ENCODE assay signal across 20 cellular contexts in the genomic region with DNA sequence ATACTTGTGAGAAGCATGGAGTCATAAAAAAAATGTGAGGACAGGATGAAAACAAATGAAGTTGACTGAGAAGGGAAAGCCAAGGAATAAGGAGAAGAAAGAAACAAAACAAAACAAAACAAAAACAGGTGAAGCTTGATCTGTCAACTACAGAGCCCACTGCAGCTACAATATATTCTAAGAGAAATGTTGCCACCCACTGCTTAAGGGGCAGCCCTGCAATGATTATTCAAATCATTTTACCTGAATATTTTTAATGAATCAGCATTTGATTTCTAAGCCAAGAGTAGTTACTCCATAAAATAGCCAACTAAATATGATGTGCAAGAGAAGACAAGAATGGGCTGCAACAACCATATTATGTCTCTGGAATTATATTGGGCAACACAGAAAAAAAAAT.
DNase-seq lines count a peak whose midpoint lies in the region; ATAC-seq and TF ChIP-seq lines count a peak whose summit lies in the region.
"Had no signal": no experiment of that assay in that cellular context is flagged by ENCODE, and none has a peak within 500 bp of the region (broad histone marks: within the 10 kb centered on the region; RNA-seq: fewer than 3 reads in every experiment).

No MANE protein-coding gene starts in this region.

- H3K9me3 ChIP-seq in RWPE2 (ENCODE audit: severe bottlenecking): no peaks in the 10 kb centered on the region
- H3K9me3 ChIP-seq: body of pancreas, left lung, prostate gland had no signal

- H3K4me3 ChIP-seq in RWPE2 (ENCODE audit: severe bottlenecking): no peak overlapping the region
- H3K4me3 ChIP-seq: body of pancreas, left lung, neural progenitor cell, prostate gland, skin epidermis had no signal

- ATAC-seq in RWPE2 (ENCODE audit: low read depth): peak; percentile 42; the same call in 1 of the 3 replicates
- no peak for ATAC-seq in GM21528 (IDR thresholded peaks at IDR 0.05; ENCODE audit: low FRiP score, unreplicated experiment)
- no peak for ATAC-seq in HG03460 (IDR thresholded peaks at IDR 0.05; ENCODE audit: unreplicated experiment)
- ATAC-seq: body of pancreas; left lung; stimulated activated naive CD8-positive, alpha-beta T cell treated with anti-CD3 and anti-CD28 coated beads, Interleukin-15, Interleukin-2, amounts not matched to agents 100 U/mL and 50 U/mL, for 24 hours had no signal

- H3K27ac ChIP-seq in RWPE2 (ENCODE audit: poor library complexity, severe bottlenecking): no peak overlapping the region
- H3K27ac ChIP-seq: body of pancreas, left lung, neural progenitor cell, prostate gland, skin epidermis had no signal

- H3K4me1 ChIP-seq in RWPE2 (ENCODE audit: insufficient read depth, poor library complexity, severe bottlenecking): no peaks in the 10 kb centered on the region
- H3K4me1 ChIP-seq: body of pancreas, left lung, neural progenitor cell, prostate gland had no signal

- peak; percentile 5 for DNase-seq in DMS53 (lab: John Stamatoyannopoulos, UW)
- no peak for DNase-seq in DMS53 treated with DMSO at 0.1 percent for 48 hours (lab: John Stamatoyannopoulos, UW; ENCODE audit: unreplicated experiment)
- DNase-seq in RWPE2 (ENCODE audit: low spot score): no peak
- peak; percentile 1 for DNase-seq in glomerular visceral epithelial cell (ENCODE audit: extremely low spot score)
- DNase-seq in stimulated activated CD4-positive, alpha-beta T cell treated with anti-CD3 and anti-CD28 coated beads, Interleukin-4, amount 100 ng/mL, for 24 hours: no peak
- DNase-seq in SIG-M5 (lab: John Stamatoyannopoulos, UW): no peak
- DNase-seq: 8988T; activated CD4-positive, alpha-beta T cell treated with anti-CD3 and anti-CD28 coated beads for 4 hours; body of pancreas; C1 segment of cervical spinal cord; glutamatergic neuron; left lung; NCI-H510A treated with DMSO at 0.1 percent for 48 hours; stimulated activated naive CD8-positive, alpha-beta T cell treated with anti-CD3 and anti-CD28 coated beads, Interleukin-15, Interleukin-2, amounts not matched to agents 100 U/mL and 50 U/mL, for 24 hours; trophoblast cell had no signal

- TF ChIP-seq CTCF in RWPE2 (IDR thresholded peaks at IDR 0.05; ENCODE audit: poor library complexity, severe bottlenecking): peak; percentile 43

- no peaks in the 10 kb centered on the region for H3K27me3 ChIP-seq in RWPE2 (ENCODE audit: insufficient read depth, poor library complexity, severe bottlenecking)
- H3K27me3 ChIP-seq: body of pancreas, left lung, neural progenitor cell had no signal

- H3K36me3 ChIP-seq in RWPE2 (ENCODE audit: low read depth): no peaks in the 10 kb centered on the region
- H3K36me3 ChIP-seq: left lung, neural progenitor cell, prostate gland had no signal

Comparison
In these comparisons a context has a peak if more than half of its experiments do, and no peak if none do; other contexts are left out.
1. DNase-seq: peak in DMS53 (single experiment) and glomerular visceral epithelial cell (single experiment); none in DMS53 treated with DMSO at 0.1 percent for 48 hours (single experiment), RWPE2 (single experiment), stimulated activated CD4-positive, alpha-beta T cell treated with anti-CD3 and anti-CD28 coated beads, Interleukin-4, amount 100 ng/mL, for 24 hours (single experiment) and SIG-M5 (single experiment).